Comparison of ENCODE assay signal across 17 cellular contexts in genomic region chr10:37727491-37728352, GRCh38.
DNase-seq lines count a peak whose midpoint lies in the region; ATAC-seq and TF ChIP-seq lines count a peak whose summit lies in the region.
"Had no signal": no experiment of that assay in that cellular context is flagged by ENCODE, and none has a peak within 500 bp of the region (broad histone marks: within the 10 kb centered on the region; RNA-seq: fewer than 3 reads in every experiment).

No MANE protein-coding gene starts in this region.

- H2BK120ac ChIP-seq in trophoblast cell (ENCODE audit: insufficient read depth, low read length, poor library complexity) = no peak overlapping the region

- H2BK5ac ChIP-seq in trophoblast cell (ENCODE audit: low read depth, low read length, poor library complexity) = no peak overlapping the region

- H3K27ac Mint-ChIP-seq in activated CD8-positive, alpha-beta T cell treated with anti-CD3 and anti-CD28 coated beads, Interleukin-2, amount 10 ng/mL, durations not matched to agents 7 days and 5 days = no peak overlapping the region
- H3K27ac Mint-ChIP-seq: B cell; CD4-positive, CD25-positive, alpha-beta regulatory T cell; CD8-positive, alpha-beta T cell had no signal

- WGBS in trophoblast cell (ENCODE audit: extremely low coverage, insufficient coverage, insufficient read length) = no CpG with 5 or more reads among the region's 12 CpGs
- WGBS in upper lobe of left lung, 2 donors = 86 to 94% methylated on average over 8 to 10 of the region's 12 CpGs

- no peak overlapping the region for H3K4me2 ChIP-seq in trophoblast cell (ENCODE audit: low read length)
- H3K4me2 ChIP-seq: BLaER1 had no signal

- H3K9ac ChIP-seq in trophoblast cell (ENCODE audit: low read length) = no peak overlapping the region
- H3K9ac ChIP-seq: BLaER1, GM23248 had no signal

- no peaks in the 10 kb centered on the region for H3K79me2 ChIP-seq in trophoblast cell (ENCODE audit: control insufficient read depth, insufficient read depth, low read length, poor library complexity)

- no peak overlapping the region for H3K4me3 Mint-ChIP-seq in activated CD8-positive, alpha-beta T cell treated with anti-CD3 and anti-CD28 coated beads, Interleukin-2, amount 10 ng/mL, durations not matched to agents 7 days and 5 days
- H3K4me3 Mint-ChIP-seq: B cell; CD4-positive, CD25-positive, alpha-beta regulatory T cell; CD8-positive, alpha-beta T cell had no signal

- TF ChIP-seq EP300 in upper lobe of left lung (IDR thresholded peaks at IDR 0.05) = no peak

- no peaks in the 10 kb centered on the region for H3K36me3 ChIP-seq in right atrium auricular region
- no peaks in the 10 kb centered on the region for H3K36me3 ChIP-seq in trophoblast cell (ENCODE audit: control insufficient read depth in 1 of 2, insufficient read depth in 2 of 2, low read length in 2 of 2)
- no peaks in the 10 kb centered on the region for H3K36me3 ChIP-seq in upper lobe of left lung
- H3K36me3 ChIP-seq: BLaER1 had no signal

- POLR2A ChIA-PET in activated CD8-positive, alpha-beta T cell treated with anti-CD3 and anti-CD28 coated beads, Interleukin-2, amount 10 ng/mL, durations not matched to agents 7 days and 5 days (lab: Charles Lee) = no interaction called here

- no peaks in the 10 kb centered on the region for H3K36me3 Mint-ChIP-seq in activated CD8-positive, alpha-beta T cell treated with anti-CD3 and anti-CD28 coated beads, Interleukin-2, amount 10 ng/mL, durations not matched to agents 7 days and 5 days (ENCODE audit: low read depth)
- H3K36me3 Mint-ChIP-seq: CD4-positive, CD25-positive, alpha-beta regulatory T cell; CD8-positive, alpha-beta T cell had no signal

- no peak overlapping the region for H3K4ac ChIP-seq in trophoblast cell (ENCODE audit: low read depth, low read length)

- intact Hi-C loops in cardiac septum (cut with DNase I) = no loop called here

- H3K27me3 ChIP-seq in right atrium auricular region (no peaks in the 10 kb centered on the region), trophoblast cell (ENCODE audit: insufficient read depth, low read length) (no peaks in the 10 kb centered on the region), upper lobe of left lung (no peaks in the 10 kb centered on the region)
- H3K27me3 ChIP-seq: BLaER1 had no signal

- no peak overlapping the region for H2AFZ ChIP-seq in trophoblast cell (ENCODE audit: insufficient read depth, low read length, poor library complexity)
- H2AFZ ChIP-seq: GM23248 had no signal

- no peak overlapping the region for H4K12ac ChIP-seq in trophoblast cell (ENCODE audit: low read depth, low read length)

- CTCF ChIA-PET in activated CD8-positive, alpha-beta T cell treated with anti-CD3 and anti-CD28 coated beads, Interleukin-2, amount 10 ng/mL, durations not matched to agents 7 days and 5 days (lab: Charles Lee) = no interaction called here

- no peak overlapping the region for H3K14ac ChIP-seq in trophoblast cell (ENCODE audit: low read length)

- H2BK12ac ChIP-seq in trophoblast cell (ENCODE audit: low read length) = no peak overlapping the region

- no peak overlapping the region for H4K91ac ChIP-seq in trophoblast cell (ENCODE audit: low read depth, low read length)

- no peaks in the 10 kb centered on the region for H3K4me1 Mint-ChIP-seq in activated CD8-positive, alpha-beta T cell treated with anti-CD3 and anti-CD28 coated beads, Interleukin-2, amount 10 ng/mL, durations not matched to agents 7 days and 5 days (ENCODE audit: low read depth)
- H3K4me1 Mint-ChIP-seq: B cell; CD4-positive, CD25-positive, alpha-beta regulatory T cell had no signal

- no peaks in the 10 kb centered on the region for H3K9me3 ChIP-seq in right atrium auricular region
- peaks cover 26% of the 10 kb centered on the region for H3K9me3 ChIP-seq in trophoblast cell (ENCODE audit: insufficient read depth, low read depth, low read length)
- H3K9me3 ChIP-seq in upper lobe of left lung = no peaks in the 10 kb centered on the region
- H3K9me3 ChIP-seq: BLaER1 had no signal

- H3K4me3 ChIP-seq in right atrium auricular region = no peak overlapping the region
- H3K4me3 ChIP-seq in trophoblast cell (ENCODE audit: low read depth, low read length) = peak overlapping the region; percentile 10
- no peak overlapping the region for H3K4me3 ChIP-seq in upper lobe of left lung
- H3K4me3 ChIP-seq: BLaER1, GM23248 had no signal

- H3K79me1 ChIP-seq in trophoblast cell (ENCODE audit: low read length) = no peaks in the 10 kb centered on the region

- H3K27ac ChIP-seq in right atrium auricular region = no peak overlapping the region
- H3K27ac ChIP-seq in trophoblast cell (ENCODE audit: low read depth, low read length) = no peak overlapping the region
- H3K27ac ChIP-seq in upper lobe of left lung = no peak overlapping the region
- H3K27ac ChIP-seq: BLaER1, C4-2B, GM23248 had no signal

- no peaks in the 10 kb centered on the region for H3K4me1 ChIP-seq in right atrium auricular region
- no peaks in the 10 kb centered on the region for H3K4me1 ChIP-seq in trophoblast cell (ENCODE audit: control insufficient read depth in 1 of 2, insufficient read depth in 2 of 2, low read length in 2 of 2)
- no peaks in the 10 kb centered on the region for H3K4me1 ChIP-seq in upper lobe of left lung
- H3K4me1 ChIP-seq: BLaER1, Caco-2 had no signal

- no peak overlapping the region for H3K18ac ChIP-seq in trophoblast cell (ENCODE audit: low read length)

- no peak for TF ChIP-seq POLR2A in upper lobe of left lung (IDR thresholded peaks at IDR 0.05)

- DNase-seq in cardiac septum (ENCODE audit: low spot score) (peak; percentile 55), right atrium auricular region (ENCODE audit: low spot score) (no peak), trophoblast cell (no peak), upper lobe of left lung (peak in 1 of 2 donors; percentile 31)
- no peak for DNase-seq in activated CD8-positive, alpha-beta T cell treated with anti-CD3 and anti-CD28 coated beads, Interleukin-2, amount 10 ng/mL, durations not matched to agents 7 days and 5 days
- DNase-seq: Caco-2; CD4-positive, CD25-positive, alpha-beta regulatory T cell; CD8-positive, alpha-beta T cell; DMS153; DND-41; GM23248; H7; HCEC 1CT had no signal

- peaks cover 4% of the 10 kb centered on the region for H3K9me3 Mint-ChIP-seq in activated CD8-positive, alpha-beta T cell treated with anti-CD3 and anti-CD28 coated beads, Interleukin-2, amount 10 ng/mL, durations not matched to agents 7 days and 5 days (ENCODE audit: insufficient read depth)

- ATAC-seq in upper lobe of left lung (ENCODE audit: low FRiP score in 2 of 2) (peak; percentile 24 to 65), GM21619 (IDR thresholded peaks at IDR 0.05; ENCODE audit: unreplicated experiment) (no peak)
- ATAC-seq in activated CD8-positive, alpha-beta T cell treated with anti-CD3 and anti-CD28 coated beads, Interleukin-2, amount 10 ng/mL, durations not matched to agents 7 days and 5 days = no peak
- ATAC-seq: CD8-positive, alpha-beta T cell had no signal

- H3K23ac ChIP-seq in trophoblast cell (ENCODE audit: low read length) = no peak overlapping the region

- no peak overlapping the region for H2AK5ac ChIP-seq in trophoblast cell (ENCODE audit: low read length)

- no peaks in the 10 kb centered on the region for H3K27me3 Mint-ChIP-seq in activated CD8-positive, alpha-beta T cell treated with anti-CD3 and anti-CD28 coated beads, Interleukin-2, amount 10 ng/mL, durations not matched to agents 7 days and 5 days (ENCODE audit: low read depth)
- H3K27me3 Mint-ChIP-seq: B cell had no signal

- TF ChIP-seq CTCF in right atrium auricular region (IDR thresholded peaks at IDR 0.05) (no peak), upper lobe of left lung (IDR thresholded peaks at IDR 0.05) (no peak)

- H4K8ac ChIP-seq in trophoblast cell (ENCODE audit: low read depth, low read length) = no peak overlapping the region

Comparison
In these comparisons a context has a peak if more than half of its experiments do, and no peak if none do; other contexts are left out.
1. ATAC-seq: peak in upper lobe of left lung (2 of 2); none in GM21619 (single experiment) and activated CD8-positive, alpha-beta T cell treated with anti-CD3 and anti-CD28 coated beads, Interleukin-2, amount 10 ng/mL, durations not matched to agents 7 days and 5 days (single experiment).